14 cellular contexts compared by ENCODE assay signal in the genomic region with DNA sequence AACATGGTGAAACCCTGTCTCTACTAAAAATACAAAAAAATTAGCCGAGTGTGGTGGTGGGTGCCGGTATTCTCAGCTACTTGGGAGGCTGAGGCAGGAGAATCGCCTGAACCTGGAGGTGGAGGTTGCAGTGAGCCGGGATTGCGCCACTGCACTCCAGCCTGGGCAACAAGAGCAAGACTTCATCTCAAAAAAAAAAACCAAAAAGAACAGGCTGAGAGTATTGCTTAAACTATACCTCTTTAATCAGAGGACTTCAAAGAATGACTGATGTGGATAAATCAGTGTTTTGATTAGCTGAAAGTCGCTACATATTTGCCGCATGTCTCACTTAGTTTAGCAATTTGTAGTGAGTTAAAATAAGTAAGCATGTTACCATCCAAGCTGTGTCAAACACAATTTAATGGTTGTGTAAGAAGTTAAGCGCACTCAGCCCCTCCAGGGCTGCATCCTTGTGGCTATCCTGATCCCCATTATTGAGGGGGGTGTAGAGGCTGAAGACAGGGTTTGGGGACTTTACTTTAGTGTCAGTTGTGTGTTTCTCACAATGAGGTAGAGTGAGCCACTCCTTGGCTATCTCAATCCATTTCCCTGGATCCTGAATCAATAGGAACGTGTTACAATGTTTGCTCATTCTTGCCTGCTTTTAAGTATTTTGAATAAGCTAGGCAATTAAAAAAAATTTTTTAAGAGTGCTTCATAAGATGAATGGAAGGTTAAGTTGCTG.
"Had no signal": no experiment of that assay in that cellular context is flagged by ENCODE, and none has a peak within 500 bp of the region (broad histone marks: within the 10 kb centered on the region; RNA-seq: fewer than 3 reads in every experiment).

No MANE protein-coding gene starts in this region.

- H3K4me3 ChIP-seq: breast epithelium, gastrocnemius medialis, psoas muscle, tibial nerve had no signal

- H3K27me3 ChIP-seq: breast epithelium, gastrocnemius medialis, tibial nerve had no signal

- FAIRE-seq: kidney had no signal

- H3K4me1 ChIP-seq: breast epithelium had no signal

- H3K36me3 ChIP-seq: breast epithelium had no signal

- H3K27ac ChIP-seq: breast epithelium, gastrocnemius medialis, psoas muscle, tibial nerve had no signal

- ATAC-seq: activated T-cell treated with anti-CD3 and anti-CD28 coated beads, Interleukin-2, amount 50 U/mL, for 4 hours; gastrocnemius medialis; psoas muscle; sciatic nerve; stimulated activated naive B cell treated with anti-CD40 and anti-IgM and Interleukin-4, amounts not matched to agents 10 μg/mL and 1 μg/mL and 100 μg/mL, for 72 hours had no signal

- H3K9me3 ChIP-seq: breast epithelium, gastrocnemius medialis, psoas muscle, tibial nerve had no signal

- DNase-seq: activated CD4-positive, alpha-beta memory T cell treated with anti-CD3 and anti-CD28 coated beads for 36 hours; activated CD4-positive, alpha-beta T cell treated with anti-CD3 and anti-CD28 coated beads for 1 hour; activated gamma-delta T cell; activated T-cell treated with anti-CD3 and anti-CD28 coated beads, Interleukin-2, amount 50 U/mL, for 4 hours; dermis blood vessel endothelial cell; gastrocnemius medialis; kidney; midbrain; psoas muscle; stimulated activated CD4-positive, alpha-beta T cell treated with anti-CD3 and anti-CD28 coated beads, Interleukin-2, amount 100 ng/mL, for 24 hours; stimulated activated naive B cell treated with anti-CD40 and anti-IgM and Interleukin-4, amounts not matched to agents 10 μg/mL and 1 μg/mL and 100 μg/mL, for 72 hours had no signal
